ENCODE assay signal across 7 cellular contexts in genomic region chr1:119204940-119205339, GRCh38.
"Had no signal": no experiment of that assay in that cellular context is flagged by ENCODE, and none has a peak within 500 bp of the region (broad histone marks: within the 10 kb centered on the region; RNA-seq: fewer than 3 reads in every experiment).

No MANE protein-coding gene starts in this region.

- H3K36me3 ChIP-seq: HAP-1 had no signal

- DNase-seq: GM23248, GOT3, H7, HFFc6, IMR-90 had no signal

- ATAC-seq: HCT116 had no signal

- H3K9me3 ChIP-seq: HAP-1 had no signal

- H3K4me3 ChIP-seq: GM23248, HAP-1 had no signal

- H3K4me1 ChIP-seq: HAP-1 had no signal

- H3K27ac ChIP-seq: GM23248 had no signal

- H3K27ac Mint-ChIP-seq: HFFc6 had no signal

- H3K9me3 Mint-ChIP-seq: HFFc6 had no signal

- H3K4me3 Mint-ChIP-seq: HFFc6 had no signal
